ENCODE assay signal across 1 cellular context in the genomic region with DNA sequence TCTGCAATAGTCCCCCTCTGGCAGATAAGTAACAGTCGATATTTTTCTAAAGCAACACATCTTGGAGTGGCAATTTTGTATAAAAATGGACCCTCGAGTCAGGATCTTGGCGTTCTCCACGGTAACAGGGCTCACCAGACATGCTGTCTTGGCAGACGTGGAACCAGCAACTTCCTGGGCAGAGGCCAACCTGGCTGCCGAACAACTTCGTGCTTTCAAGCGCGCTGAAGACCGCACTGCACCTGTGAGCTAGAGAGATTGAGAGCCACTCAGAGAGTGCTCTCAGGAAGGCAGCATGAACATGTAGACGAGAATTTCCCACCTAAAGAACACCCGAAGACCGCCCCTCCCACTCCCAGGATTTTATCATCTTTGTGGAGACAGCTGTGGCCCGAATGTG.
TF ChIP-seq lines count a peak whose summit lies in the region.

No MANE protein-coding gene starts in this region.

TF ChIP-seq in GM23338, 12 proteins besides CTCF, POLR2A, EP300 and RAD21 (continued from another document):
- TF ChIP-seq REST (IDR thresholded peaks at IDR 0.05; ENCODE audit: unreplicated experiment) (no peak), EZH2 (IDR thresholded peaks at IDR 0.05; ENCODE audit: low read depth, unreplicated experiment) (no peak), STAT1 (IDR thresholded peaks at IDR 0.05; ENCODE audit: unreplicated experiment) (no peak), EZH2phosphoT487 (IDR thresholded peaks at IDR 0.05; ENCODE audit: unreplicated experiment) (no peak), ZNF114 (CRISPR knock-in tag; IDR thresholded peaks at IDR 0.05) (no peak), CREB1 (CRISPR knock-in tag; IDR thresholded peaks at IDR 0.05; ENCODE audit: low read depth) (no peak), JUNB (IDR thresholded peaks at IDR 0.05; ENCODE audit: unreplicated experiment) (no peak), ZNF331 (CRISPR knock-in tag; IDR thresholded peaks at IDR 0.05; ENCODE audit: low read depth) (no peak), POLR2AphosphoS5 (IDR thresholded peaks at IDR 0.05; ENCODE audit: low read depth) (no peak), NANOG (IDR thresholded peaks at IDR 0.05; ENCODE audit: borderline replicate concordance) (no peak)
- TF ChIP-seq, protein P1, sequence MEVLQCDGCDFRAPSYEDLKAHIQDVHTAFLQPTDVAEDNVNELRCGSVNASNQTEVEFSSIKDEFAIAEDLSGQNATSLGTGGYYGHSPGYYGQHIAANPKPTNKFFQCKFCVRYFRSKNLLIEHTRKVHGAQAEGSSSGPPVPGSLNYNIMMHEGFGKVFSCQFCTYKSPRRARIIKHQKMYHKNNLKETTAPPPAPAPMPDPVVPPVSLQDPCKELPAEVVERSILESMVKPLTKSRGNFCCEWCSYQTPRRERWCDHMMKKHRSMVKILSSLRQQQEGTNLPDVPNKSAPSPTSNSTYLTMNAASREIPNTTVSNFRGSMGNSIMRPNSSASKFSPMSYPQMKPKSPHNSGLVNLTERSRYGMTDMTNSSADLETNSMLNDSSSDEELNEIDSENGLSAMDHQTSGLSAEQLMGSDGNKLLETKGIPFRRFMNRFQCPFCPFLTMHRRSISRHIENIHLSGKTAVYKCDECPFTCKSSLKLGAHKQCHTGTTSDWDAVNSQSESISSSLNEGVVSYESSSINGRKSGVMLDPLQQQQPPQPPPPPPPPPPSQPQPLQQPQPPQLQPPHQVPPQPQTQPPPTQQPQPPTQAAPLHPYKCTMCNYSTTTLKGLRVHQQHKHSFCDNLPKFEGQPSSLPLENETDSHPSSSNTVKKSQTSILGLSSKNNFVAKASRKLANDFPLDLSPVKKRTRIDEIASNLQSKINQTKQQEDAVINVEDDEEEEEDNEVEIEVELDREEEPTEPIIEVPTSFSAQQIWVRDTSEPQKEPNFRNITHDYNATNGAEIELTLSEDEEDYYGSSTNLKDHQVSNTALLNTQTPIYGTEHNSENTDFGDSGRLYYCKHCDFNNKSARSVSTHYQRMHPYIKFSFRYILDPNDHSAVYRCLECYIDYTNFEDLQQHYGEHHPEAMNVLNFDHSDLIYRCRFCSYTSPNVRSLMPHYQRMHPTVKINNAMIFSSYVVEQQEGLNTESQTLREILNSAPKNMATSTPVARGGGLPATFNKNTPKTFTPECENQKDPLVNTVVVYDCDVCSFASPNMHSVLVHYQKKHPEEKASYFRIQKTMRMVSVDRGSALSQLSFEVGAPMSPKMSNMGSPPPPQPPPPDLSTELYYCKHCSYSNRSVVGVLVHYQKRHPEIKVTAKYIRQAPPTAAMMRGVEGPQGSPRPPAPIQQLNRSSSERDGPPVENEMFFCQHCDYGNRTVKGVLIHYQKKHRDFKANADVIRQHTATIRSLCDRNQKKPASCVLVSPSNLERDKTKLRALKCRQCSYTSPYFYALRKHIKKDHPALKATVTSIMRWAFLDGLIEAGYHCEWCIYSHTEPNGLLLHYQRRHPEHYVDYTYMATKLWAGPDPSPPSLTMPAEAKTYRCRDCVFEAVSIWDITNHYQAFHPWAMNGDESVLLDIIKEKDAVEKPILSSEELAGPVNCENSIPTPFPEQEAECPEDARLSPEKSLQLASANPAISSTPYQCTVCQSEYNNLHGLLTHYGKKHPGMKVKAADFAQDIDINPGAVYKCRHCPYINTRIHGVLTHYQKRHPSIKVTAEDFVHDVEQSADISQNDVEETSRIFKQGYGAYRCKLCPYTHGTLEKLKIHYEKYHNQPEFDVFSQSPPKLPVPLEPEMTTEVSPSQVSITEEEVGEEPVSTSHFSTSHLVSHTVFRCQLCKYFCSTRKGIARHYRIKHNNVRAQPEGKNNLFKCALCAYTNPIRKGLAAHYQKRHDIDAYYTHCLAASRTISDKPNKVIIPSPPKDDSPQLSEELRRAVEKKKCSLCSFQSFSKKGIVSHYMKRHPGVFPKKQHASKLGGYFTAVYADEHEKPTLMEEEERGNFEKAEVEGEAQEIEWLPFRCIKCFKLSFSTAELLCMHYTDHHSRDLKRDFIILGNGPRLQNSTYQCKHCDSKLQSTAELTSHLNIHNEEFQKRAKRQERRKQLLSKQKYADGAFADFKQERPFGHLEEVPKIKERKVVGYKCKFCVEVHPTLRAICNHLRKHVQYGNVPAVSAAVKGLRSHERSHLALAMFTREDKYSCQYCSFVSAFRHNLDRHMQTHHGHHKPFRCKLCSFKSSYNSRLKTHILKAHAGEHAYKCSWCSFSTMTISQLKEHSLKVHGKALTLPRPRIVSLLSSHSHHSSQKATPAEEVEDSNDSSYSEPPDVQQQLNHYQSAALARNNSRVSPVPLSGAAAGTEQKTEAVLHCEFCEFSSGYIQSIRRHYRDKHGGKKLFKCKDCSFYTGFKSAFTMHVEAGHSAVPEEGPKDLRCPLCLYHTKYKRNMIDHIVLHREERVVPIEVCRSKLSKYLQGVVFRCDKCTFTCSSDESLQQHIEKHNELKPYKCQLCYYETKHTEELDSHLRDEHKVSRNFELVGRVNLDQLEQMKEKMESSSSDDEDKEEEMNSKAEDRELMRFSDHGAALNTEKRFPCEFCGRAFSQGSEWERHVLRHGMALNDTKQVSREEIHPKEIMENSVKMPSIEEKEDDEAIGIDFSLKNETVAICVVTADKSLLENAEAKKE (CRISPR knock-in tag; IDR thresholded peaks at IDR 0.05): no peak
